In the genomic region with DNA sequence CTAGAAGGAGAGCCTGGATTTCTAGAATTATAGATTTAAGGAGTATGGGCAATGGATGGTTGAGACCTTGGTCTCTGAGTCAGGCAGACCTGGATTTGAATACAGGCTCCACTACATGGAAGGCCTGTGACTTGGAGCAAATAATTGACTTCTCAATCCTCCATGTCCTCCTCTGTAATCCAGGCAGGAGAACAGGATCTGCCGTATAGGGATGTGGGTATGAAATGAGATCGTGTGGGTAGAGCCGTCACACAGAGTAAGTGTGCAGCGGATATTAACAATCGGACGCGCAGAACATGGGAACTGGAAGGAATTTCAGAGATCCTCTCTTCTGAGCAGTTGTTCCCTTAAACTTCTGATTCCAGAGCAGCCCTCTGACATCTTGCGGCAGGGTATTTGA, we compare ENCODE assay signal across 32 cellular contexts. TPM values are rescaled to one million over a fixed set of nuclear protein-coding genes. Genes with fewer than 3 reads are reported as not detected.
"Had no signal": no experiment of that assay in that cellular context is flagged by ENCODE, and none has a peak within 500 bp of the region (broad histone marks: within the 10 kb centered on the region; RNA-seq: fewer than 3 reads in every experiment).

No MANE protein-coding gene starts in this region.

- H3K9me3 ChIP-seq: pancreas, prostate gland, sigmoid colon, uterus had no signal

- H3K36me3 ChIP-seq: brain microvascular endothelial cell, heart right ventricle, left ventricle myocardium inferior, pancreas, prostate gland, sigmoid colon, uterus had no signal

- H3K27ac ChIP-seq: brain microvascular endothelial cell, heart right ventricle, left ventricle myocardium inferior, pancreas, prostate gland, sigmoid colon, uterus had no signal

- H3K27me3 ChIP-seq: brain microvascular endothelial cell, heart right ventricle, pancreas, sigmoid colon, uterus had no signal

- H3K4me3 Mint-ChIP-seq: activated CD4-positive, alpha-beta T cell treated with anti-CD3 and anti-CD28 coated beads, Interleukin-2, amount 10 ng/mL, durations not matched to agents 7 days and 5 days; activated naive CD4-positive, alpha-beta T cell treated with anti-CD3 and anti-CD28 coated beads for 36 hours; activated naive CD8-positive, alpha-beta T cell treated with anti-CD3 and anti-CD28 coated beads, Interleukin-2, amount 10 ng/mL, durations not matched to agents 7 days and 5 days; activated T-helper 1 cell treated with anti-CD3 and anti-CD28 coated beads, Interleukin-12 subunit alpha, Interleukin-12 subunit beta, Interleukin-2, Interleukin-4 antibody, amounts not matched to agents 30 ng/mL and 10 ng/mL and 1 ng/mL, durations not matched to agents 14 hours and 24 hours and 36 hours; effector memory CD8-positive, alpha-beta T cell; naive thymus-derived CD8-positive, alpha-beta T cell; neural crest cell; type B pancreatic cell had no signal

- H3K27ac Mint-ChIP-seq: activated CD4-positive, alpha-beta T cell treated with anti-CD3 and anti-CD28 coated beads, Interleukin-2, amount 10 ng/mL, durations not matched to agents 7 days and 5 days; activated naive CD4-positive, alpha-beta T cell treated with anti-CD3 and anti-CD28 coated beads for 36 hours; activated naive CD8-positive, alpha-beta T cell treated with anti-CD3 and anti-CD28 coated beads, Interleukin-2, amount 10 ng/mL, durations not matched to agents 7 days and 5 days; activated T-helper 1 cell treated with anti-CD3 and anti-CD28 coated beads, Interleukin-12 subunit alpha, Interleukin-12 subunit beta, Interleukin-2, Interleukin-4 antibody, amounts not matched to agents 30 ng/mL and 10 ng/mL and 1 ng/mL, durations not matched to agents 14 hours and 24 hours and 36 hours; effector memory CD8-positive, alpha-beta T cell; naive thymus-derived CD8-positive, alpha-beta T cell; type B pancreatic cell had no signal

- H3K9me3 Mint-ChIP-seq: activated CD4-positive, alpha-beta T cell treated with anti-CD3 and anti-CD28 coated beads, Interleukin-2, amount 10 ng/mL, durations not matched to agents 7 days and 5 days; effector memory CD8-positive, alpha-beta T cell; type B pancreatic cell had no signal

- H3K27me3 Mint-ChIP-seq: activated naive CD8-positive, alpha-beta T cell treated with anti-CD3 and anti-CD28 coated beads, Interleukin-2, amount 10 ng/mL, durations not matched to agents 7 days and 5 days; type B pancreatic cell had no signal

- H3K4me1 ChIP-seq: pancreas, prostate gland, sigmoid colon, uterus had no signal

- DNase-seq: activated CD4-positive, CD25-positive, alpha-beta regulatory T cell treated with anti-CD3 and anti-CD28 coated beads, Interleukin-2, amount 50 U/mL, for 72 hours; activated effector memory CD4-positive, alpha-beta T cell treated with anti-CD3 and anti-CD28 coated beads, Interleukin-2, amount 50 U/mL, for 16 hours; activated naive CD4-positive, alpha-beta T cell treated with anti-CD3 and anti-CD28 coated beads for 36 hours; activated naive CD8-positive, alpha-beta T cell treated with anti-CD3 and anti-CD28 coated beads, Interleukin-2, amount 10 ng/mL, durations not matched to agents 7 days and 5 days; amniotic stem cell; brain microvascular endothelial cell; caudate nucleus; cortex of kidney; effector memory CD8-positive, alpha-beta T cell; foreskin fibroblast; heart right ventricle; left ventricle myocardium inferior; midbrain; naive thymus-derived CD8-positive, alpha-beta T cell; nucleus accumbens; retina; sigmoid colon; small intestine; stimulated activated CD4-positive, alpha-beta T cell treated with anti-CD3 and anti-CD28 coated beads, Interleukin-1b, Interleukin-23, amount 100 ng/mL, for 48 hours; stimulated activated naive CD4-positive, alpha-beta T cell treated with Interleukin-2 at 50 U/mL for 16 hours; substantia nigra; T-helper 2 cell; uterus had no signal

- ATAC-seq: effector memory CD8-positive, alpha-beta T cell; heart right ventricle; naive thymus-derived CD8-positive, alpha-beta T cell; pancreas had no signal

- H3K4me3 ChIP-seq: heart right ventricle, left ventricle myocardium inferior, pancreas, prostate gland, sigmoid colon, uterus had no signal

RNA-seq across cellular contexts. Expression of gene TMPRSS13, which starts 11.5 kb away (rescaled TPM):
- total RNA-seq: chondrocyte, left ventricle myocardium inferior, neural crest cell, sigmoid colon had no signal

RNA-seq across cellular contexts. Expression of gene IL10RA, which starts 45.5 kb away (rescaled TPM):
- total RNA-seq: endothelial cell of umbilical vein, mammary epithelial cell had no signal
